10 cellular contexts compared by ENCODE assay signal in the genomic region with DNA sequence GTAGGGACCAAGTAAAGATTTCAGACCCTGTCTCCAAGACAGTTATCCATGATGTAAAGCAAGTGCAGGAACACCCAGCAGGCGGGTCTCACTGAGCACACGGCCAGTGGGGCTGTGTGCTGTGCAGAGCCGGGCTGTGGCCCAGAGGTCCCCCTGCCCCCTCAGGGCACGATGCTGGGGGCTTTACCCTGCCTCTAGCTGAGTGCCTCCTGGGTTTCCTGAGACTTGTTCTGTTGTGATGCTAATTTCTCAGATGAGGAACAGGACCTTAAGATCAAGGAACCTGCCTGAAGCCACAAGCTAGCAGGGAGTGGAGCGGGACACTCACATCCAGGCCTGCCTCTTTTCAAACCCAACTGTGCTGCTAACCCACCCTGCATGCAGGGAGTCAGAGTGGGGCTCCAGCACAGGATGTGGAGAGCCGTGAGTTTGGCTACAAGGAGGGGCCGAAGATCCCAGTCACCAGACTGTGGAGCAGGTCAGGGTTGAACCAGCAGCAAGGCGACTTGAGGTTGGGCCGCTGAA.
DNase-seq lines count a peak whose midpoint lies in the region; ATAC-seq and TF ChIP-seq lines count a peak whose summit lies in the region.
"Had no signal": no experiment of that assay in that cellular context is flagged by ENCODE, and none has a peak within 500 bp of the region (broad histone marks: within the 10 kb centered on the region; RNA-seq: fewer than 3 reads in every experiment).

No MANE protein-coding gene starts in this region.

- 86 to 90% methylated on average over 9 of the region's 9 CpGs for WGBS in aorta, 2 donors

- ATAC-seq in HG03097 (IDR thresholded peaks at IDR 0.05; ENCODE audit: low FRiP score, unreplicated experiment) (peak; percentile 18), aorta (ENCODE audit: low FRiP score) (peak; percentile 43)
- ATAC-seq in activated T-cell treated with anti-CD3 and anti-CD28 coated beads, Interleukin-2, amount 50 U/mL, for 72 hours (replicated peaks in 1 of 2): no peak

- H3K27me3 Mint-ChIP-seq in activated T-cell treated with anti-CD3 and anti-CD28 coated beads, Interleukin-2, amount 50 U/mL, for 72 hours (ENCODE audit: low read depth): no peaks in the 10 kb centered on the region

- H3K4me3 Mint-ChIP-seq in activated T-cell treated with anti-CD3 and anti-CD28 coated beads, Interleukin-2, amount 50 U/mL, for 72 hours: peak overlapping the region; percentile 81 to 98

- POLR2A ChIA-PET in HEK293T (lab: Yijun Ruan, JAX): no interaction called here

- no peaks in the 10 kb centered on the region for H3K27me3 ChIP-seq in aorta (ENCODE audit: control insufficient read depth in 1 of 2, insufficient read depth in 2 of 2, low read length in 1 of 2)

- H3K9me3 ChIP-seq in aorta (ENCODE audit: control insufficient read depth, low read length): no peaks in the 10 kb centered on the region

- H3K4me3 ChIP-seq in aorta (ENCODE audit: low read length in 2 of 2): no peak overlapping the region
- H3K4me3 ChIP-seq: smooth muscle cell had no signal

- no peaks in the 10 kb centered on the region for H3K4me1 ChIP-seq in aorta (ENCODE audit: control insufficient read depth in 1 of 2, insufficient read depth in 2 of 2, low read length in 2 of 2)

- H3K27ac Mint-ChIP-seq in activated T-cell treated with anti-CD3 and anti-CD28 coated beads, Interleukin-2, amount 50 U/mL, for 72 hours: peak overlapping the region; percentile 100

- H3K36me3 Mint-ChIP-seq in activated T-cell treated with anti-CD3 and anti-CD28 coated beads, Interleukin-2, amount 50 U/mL, for 72 hours (ENCODE audit: insufficient read depth in 2 of 2): peaks cover 12 to 13% of the 10 kb centered on the region in 2 donors

- no peaks in the 10 kb centered on the region for H3K36me3 ChIP-seq in aorta (ENCODE audit: control insufficient read depth in 1 of 2, insufficient read depth in 2 of 2, low read length in 1 of 2)

- H3K4me1 Mint-ChIP-seq in activated T-cell treated with anti-CD3 and anti-CD28 coated beads, Interleukin-2, amount 50 U/mL, for 72 hours (ENCODE audit: low read depth): peaks cover 55% of the 10 kb centered on the region

- peak; percentile 30 for DNase-seq in stimulated activated CD4-positive, alpha-beta T cell treated with anti-CD3 and anti-CD28 coated beads, Interleukin-15, amount 100 ng/mL, for 24 hours
- DNase-seq in stimulated activated CD4-positive, alpha-beta T cell treated with anti-CD3 and anti-CD28 coated beads, Interleukin-4, amount 100 ng/mL, for 4 hours: no peak
- DNase-seq in activated T-cell treated with anti-CD3 and anti-CD28 coated beads, Interleukin-2, amount 50 U/mL, for 72 hours: no peak
- no peak for DNase-seq in aorta
- DNase-seq in HK-2 (ENCODE audit: unreplicated experiment): no peak
- DNase-seq in HEK293T (ENCODE audit: extremely low spot score): no peak
- DNase-seq in UCSD-AML1 (lab: John Stamatoyannopoulos, UW; ENCODE audit: unreplicated experiment): no peak
- DNase-seq: COR-L47 had no signal

- intact Hi-C loops in aorta (cut with DNase I): no loop called here

- no peaks in the 10 kb centered on the region for H3K9me3 Mint-ChIP-seq in activated T-cell treated with anti-CD3 and anti-CD28 coated beads, Interleukin-2, amount 50 U/mL, for 72 hours

- CTCF ChIA-PET in HEK293T (lab: Yijun Ruan, JAX): no interaction called here

- no peak overlapping the region for H3K27ac ChIP-seq in aorta (ENCODE audit: low read depth in 1 of 2, low read length in 2 of 2)

TF ChIP-seq in HEK293T, 16 proteins besides CTCF, POLR2A, EP300 and RAD21:
- TF ChIP-seq TARDBP (IDR thresholded peaks at IDR 0.05) (no peak), FOXK2 (IDR thresholded peaks at IDR 0.05) (no peak), BHLHE40 (IDR thresholded peaks at IDR 0.05; ENCODE audit: borderline replicate concordance) (no peak), SUZ12 (IDR thresholded peaks at IDR 0.05) (no peak), FOXM1 (IDR thresholded peaks at IDR 0.05; ENCODE audit: borderline replicate concordance) (no peak), LEF1 (IDR thresholded peaks at IDR 0.05; ENCODE audit: borderline replicate concordance) (no peak), HDGF (IDR thresholded peaks at IDR 0.05; ENCODE audit: borderline replicate concordance) (no peak), ELF4 (IDR thresholded peaks at IDR 0.05) (no peak), FOXA1 (IDR thresholded peaks at IDR 0.05) (no peak), ARNT (IDR thresholded peaks at IDR 0.05) (no peak), ZNF384 (IDR thresholded peaks at IDR 0.05) (no peak), L3MBTL2 (conservative IDR thresholded peaks at IDR 0.05) (no peak), CTBP1 (IDR thresholded peaks at IDR 0.05; ENCODE audit: borderline replicate concordance) (no peak)
- TF ChIP-seq, protein P1, sequence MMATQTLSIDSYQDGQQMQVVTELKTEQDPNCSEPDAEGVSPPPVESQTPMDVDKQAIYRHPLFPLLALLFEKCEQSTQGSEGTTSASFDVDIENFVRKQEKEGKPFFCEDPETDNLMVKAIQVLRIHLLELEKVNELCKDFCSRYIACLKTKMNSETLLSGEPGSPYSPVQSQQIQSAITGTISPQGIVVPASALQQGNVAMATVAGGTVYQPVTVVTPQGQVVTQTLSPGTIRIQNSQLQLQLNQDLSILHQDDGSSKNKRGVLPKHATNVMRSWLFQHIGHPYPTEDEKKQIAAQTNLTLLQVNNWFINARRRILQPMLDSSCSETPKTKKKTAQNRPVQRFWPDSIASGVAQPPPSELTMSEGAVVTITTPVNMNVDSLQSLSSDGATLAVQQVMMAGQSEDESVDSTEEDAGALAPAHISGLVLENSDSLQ (IDR thresholded peaks at IDR 0.05): no peak

Comparison
In these comparisons a context has a peak if more than half of its experiments do, and no peak if none do; other contexts are left out.
1. ATAC-seq: peak in HG03097 (single experiment) and aorta (single experiment); none in activated T-cell treated with anti-CD3 and anti-CD28 coated beads, Interleukin-2, amount 50 U/mL, for 72 hours (0 of 2).